Comparison of ENCODE assay signal across 8 cellular contexts in the genomic region with DNA sequence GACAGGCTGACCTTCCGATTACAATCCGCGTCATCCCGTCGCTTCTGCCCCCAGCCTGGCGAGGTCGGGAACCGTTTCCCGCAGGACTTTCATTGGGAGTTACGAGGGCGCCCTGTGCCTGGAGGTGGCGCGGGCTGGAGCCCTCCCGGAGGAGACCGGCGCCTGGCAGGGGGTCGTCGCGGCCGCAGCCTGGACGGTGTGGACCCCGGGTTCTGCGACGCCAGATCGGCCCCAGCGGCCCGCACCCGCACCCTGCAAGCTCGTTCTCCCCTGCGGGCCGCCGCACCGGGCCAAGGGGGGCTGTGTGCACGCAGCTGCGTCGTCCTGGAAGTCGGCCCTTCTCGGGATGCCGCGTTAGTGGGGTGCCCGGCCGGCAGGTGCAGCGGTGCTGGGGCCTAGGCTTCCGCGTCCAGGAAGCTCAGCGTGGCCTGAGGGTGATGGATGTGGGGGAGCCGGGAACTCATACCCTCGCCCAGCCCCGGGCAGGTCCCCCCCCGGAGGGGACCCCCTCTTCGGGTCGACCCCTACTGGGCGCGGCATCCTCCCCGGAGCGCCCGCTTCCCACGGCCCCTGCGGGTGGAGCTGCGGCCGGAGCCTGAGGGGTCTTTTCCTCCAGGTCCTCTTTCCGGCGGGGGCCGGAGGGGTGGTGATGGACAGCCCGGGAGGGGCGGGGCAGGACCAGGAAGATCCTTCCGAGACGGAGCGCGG.
DNase-seq lines count a peak whose midpoint lies in the region; ATAC-seq and TF ChIP-seq lines count a peak whose summit lies in the region.

No MANE protein-coding gene starts in this region.

- H3K4me3 ChIP-seq in Peyer's patch, result peak overlapping the region; percentile 86 to 97 (median 92)
- peak overlapping the region; percentile 67 for H3K4me3 ChIP-seq in effector memory CD4-positive, alpha-beta T cell (ENCODE audit: insufficient read depth, low read depth, low read length, poor library complexity, severe bottlenecking)

- H3K4me1 ChIP-seq in Peyer's patch, result peaks cover 0 to 65% (median 18%) of the 10 kb centered on the region in 4 donors
- H3K4me1 ChIP-seq in effector memory CD4-positive, alpha-beta T cell (ENCODE audit: control insufficient read depth, insufficient read depth, low read length, poor library complexity, severe bottlenecking), result peaks cover 62% of the 10 kb centered on the region

- no peaks in the 10 kb centered on the region for H3K27me3 Mint-ChIP-seq in naive thymus-derived CD8-positive, alpha-beta T cell

- H3K36me3 ChIP-seq in Peyer's patch, result no peaks in the 10 kb centered on the region
- no peaks in the 10 kb centered on the region for H3K36me3 ChIP-seq in effector memory CD4-positive, alpha-beta T cell (ENCODE audit: control insufficient read depth, insufficient read depth, low read length)

- H3K27me3 ChIP-seq in Peyer's patch, result no peaks in the 10 kb centered on the region
- H3K27me3 ChIP-seq in effector memory CD4-positive, alpha-beta T cell (replicated peaks; ENCODE audit: control insufficient read depth, insufficient read depth, low read length, poor library complexity, severe bottlenecking), result no peaks in the 10 kb centered on the region

- POLR2A ChIA-PET in naive thymus-derived CD8-positive, alpha-beta T cell (lab: Charles Lee), result interaction anchor here (0.6 to 12.9 kb wide), 12 partner anchors 9 to 606 kb away, joined by 3 to 338 read pairs (median 5); no protein-coding TSS in a partner anchor

- H3K9me3 Mint-ChIP-seq in naive thymus-derived CD8-positive, alpha-beta T cell, result no peaks in the 10 kb centered on the region

- H3K27ac Mint-ChIP-seq in naive thymus-derived CD8-positive, alpha-beta T cell, result peak overlapping the region; percentile 96 to 100 (median 100)

- peak; percentile 7 to 34 for TF ChIP-seq POLR2A in Peyer's patch (IDR thresholded peaks at IDR 0.05)

- H3K4me3 Mint-ChIP-seq in naive thymus-derived CD8-positive, alpha-beta T cell, result peak overlapping the region; percentile 72 to 93 (median 87)

- no peaks in the 10 kb centered on the region for H3K9me3 ChIP-seq in Peyer's patch
- H3K9me3 ChIP-seq in effector memory CD4-positive, alpha-beta T cell (ENCODE audit: control insufficient read depth, low read length), result no peaks in the 10 kb centered on the region

- no peak for TF ChIP-seq CTCF in Peyer's patch (IDR thresholded peaks at IDR 0.05)

- peak; percentile 40 for ATAC-seq in HG02852 (IDR thresholded peaks at IDR 0.05; ENCODE audit: unreplicated experiment)
- ATAC-seq in naive thymus-derived CD8-positive, alpha-beta T cell, result peak; percentile 4 to 17

- peak; percentile 76 for DNase-seq in DMS53 (lab: John Stamatoyannopoulos, UW)
- DNase-seq in DMS53 treated with DMSO at 0.1 percent for 48 hours (lab: John Stamatoyannopoulos, UW; ENCODE audit: unreplicated experiment), result no peak
- DNase-seq in Peyer's patch, result peak in 1 of 3 donors; percentile 73
- no peak for DNase-seq in effector memory CD4-positive, alpha-beta T cell
- DNase-seq in naive thymus-derived CD8-positive, alpha-beta T cell, result peak in 4 of 10 donors; percentile 39 to 85 (median 49)
- no peak for DNase-seq in DMS79 treated with DMSO at 0.1 percent for 48 hours (lab: John Stamatoyannopoulos, UW)
- no peak for DNase-seq in activated effector memory CD4-positive, alpha-beta T cell treated with anti-CD3 and anti-CD28 coated beads, Interleukin-2, amount 50 U/mL, for 16 hours

- H3K4me1 Mint-ChIP-seq in naive thymus-derived CD8-positive, alpha-beta T cell, result peaks cover 39 to 81% (median 75%) of the 10 kb centered on the region in 4 donors

- H3K36me3 Mint-ChIP-seq in naive thymus-derived CD8-positive, alpha-beta T cell, result no peaks in the 10 kb centered on the region

- H3K27ac ChIP-seq in Peyer's patch, result peak overlapping the region; percentile 89 to 99 (median 96)
- H3K27ac ChIP-seq in effector memory CD4-positive, alpha-beta T cell (ENCODE audit: insufficient read depth, low read length, poor library complexity, severe bottlenecking), result peak overlapping the region; percentile 95
